14 cellular contexts compared by ENCODE assay signal in the genomic region with DNA sequence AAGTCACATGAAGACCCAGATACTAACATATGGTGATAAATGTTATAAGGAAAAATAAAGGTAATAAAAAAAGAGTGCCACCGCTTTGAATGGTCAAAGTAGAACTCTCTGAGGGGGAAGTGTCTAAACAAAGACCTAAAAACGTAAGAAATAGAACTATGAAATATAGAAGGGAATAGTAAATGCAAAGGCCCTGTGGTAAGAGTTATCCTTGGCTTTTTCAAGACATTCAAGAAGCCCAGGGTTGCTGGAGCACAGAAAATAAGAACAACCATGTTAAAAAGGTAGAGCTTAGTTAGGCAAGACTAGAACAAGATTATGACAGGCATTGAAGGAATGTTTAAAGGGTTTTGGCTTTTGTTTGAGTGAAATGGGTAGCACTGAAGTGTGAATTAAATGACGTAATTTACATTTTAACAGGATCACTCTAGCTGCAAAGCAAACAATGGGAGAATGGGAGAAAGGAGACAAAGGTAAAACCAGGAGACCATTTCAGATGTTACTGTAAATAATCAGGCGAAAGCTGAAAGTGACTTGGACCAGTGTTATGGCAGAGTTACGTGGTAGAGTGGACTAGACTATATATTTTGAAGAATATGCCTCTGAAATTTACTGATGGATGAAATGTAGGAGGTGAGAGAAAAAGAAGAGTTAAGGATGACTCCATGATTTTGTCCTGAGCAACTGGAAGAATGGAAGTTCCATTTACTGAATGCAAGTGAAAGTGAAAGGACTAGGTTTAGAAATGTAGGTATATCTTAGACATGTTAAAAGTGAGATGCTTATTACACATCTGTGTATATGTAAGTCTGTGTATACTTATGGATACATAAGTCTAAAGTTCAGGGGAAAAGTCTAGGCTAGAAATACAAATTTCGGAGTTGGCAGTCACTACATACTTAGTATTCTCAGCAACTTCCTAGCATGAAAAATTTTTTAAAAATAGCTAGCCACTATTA. TPM values are rescaled to one million over a fixed set of nuclear protein-coding genes. Genes with fewer than 3 reads are reported as not detected.
DNase-seq lines count a peak whose midpoint lies in the region; ATAC-seq lines count a peak whose summit lies in the region.
"Had no signal": no experiment of that assay in that cellular context is flagged by ENCODE, and none has a peak within 500 bp of the region (broad histone marks: within the 10 kb centered on the region; RNA-seq: fewer than 3 reads in every experiment).

No MANE protein-coding gene starts in this region.

- H3K27ac Mint-ChIP-seq in naive thymus-derived CD8-positive, alpha-beta T cell = peak overlapping the region in 7 of 10 donors; percentile 9 to 67 (median 24)
- H3K27ac Mint-ChIP-seq: activated CD4-positive, alpha-beta T cell treated with anti-CD3 and anti-CD28 coated beads for 36 hours; activated T-cell treated with anti-CD3 and anti-CD28 coated beads, Interleukin-2, amount 50 U/mL, for 24 hours had no signal

- H3K4me1 Mint-ChIP-seq in naive thymus-derived CD8-positive, alpha-beta T cell = peaks cover 16 to 49% (median 40%) of the 10 kb centered on the region in 4 donors

- peaks cover 12 to 34% (median 18%) of the 10 kb centered on the region in 3 donors for H3K36me3 Mint-ChIP-seq in naive thymus-derived CD8-positive, alpha-beta T cell

- DNase-seq in NCI-H748 (lab: John Stamatoyannopoulos, UW; ENCODE audit: unreplicated experiment) = peak; percentile 25
- DNase-seq in NCI-H748 treated with DMSO at 0.1 percent for 48 hours (lab: John Stamatoyannopoulos, UW) = no peak
- DNase-seq in NCI-H345 treated with DMSO at 0.1 percent for 48 hours (lab: John Stamatoyannopoulos, UW; ENCODE audit: unreplicated experiment) = peak; percentile 7
- DNase-seq in epithelial cell of prostate (ENCODE audit: low read depth, low spot score) = no peak
- no peak for DNase-seq in naive thymus-derived CD8-positive, alpha-beta T cell
- no peak for DNase-seq in dedifferentiated amniotic fluid mesenchymal stem cell (ENCODE audit: extremely low spot score)
- no peak for DNase-seq in stimulated activated naive CD4-positive, alpha-beta T cell (lab: John Stamatoyannopoulos, UW)
- DNase-seq: activated CD4-positive, alpha-beta T cell treated with anti-CD3 and anti-CD28 coated beads for 36 hours; activated T-cell treated with anti-CD3 and anti-CD28 coated beads, Interleukin-2, amount 50 U/mL, for 24 hours; dermis blood vessel endothelial cell; NCI-H446; T-helper 1 cell had no signal

- H3K4me3 Mint-ChIP-seq in naive thymus-derived CD8-positive, alpha-beta T cell = no peak overlapping the region
- H3K4me3 Mint-ChIP-seq: activated CD4-positive, alpha-beta T cell treated with anti-CD3 and anti-CD28 coated beads for 36 hours; activated T-cell treated with anti-CD3 and anti-CD28 coated beads, Interleukin-2, amount 50 U/mL, for 24 hours had no signal

- H3K27me3 Mint-ChIP-seq in naive thymus-derived CD8-positive, alpha-beta T cell = no peaks in the 10 kb centered on the region
- H3K27me3 Mint-ChIP-seq: activated CD4-positive, alpha-beta T cell treated with anti-CD3 and anti-CD28 coated beads for 36 hours; activated T-cell treated with anti-CD3 and anti-CD28 coated beads, Interleukin-2, amount 50 U/mL, for 24 hours had no signal

- peak overlapping the region; percentile 14 for H3K27ac ChIP-seq in epithelial cell of prostate
- H3K27ac ChIP-seq: thoracic aorta had no signal

- H3K9me3 Mint-ChIP-seq in naive thymus-derived CD8-positive, alpha-beta T cell = peaks cover 0 to 13% (median 1%) of the 10 kb centered on the region in 9 donors
- H3K9me3 Mint-ChIP-seq: activated T-cell treated with anti-CD3 and anti-CD28 coated beads, Interleukin-2, amount 50 U/mL, for 24 hours had no signal

- no peak for ATAC-seq in naive thymus-derived CD8-positive, alpha-beta T cell
- ATAC-seq in HG03342 (IDR thresholded peaks at IDR 0.05; ENCODE audit: unreplicated experiment) = no peak
- ATAC-seq: activated CD4-positive, alpha-beta T cell treated with anti-CD3 and anti-CD28 coated beads for 36 hours had no signal

- POLR2A ChIA-PET in naive thymus-derived CD8-positive, alpha-beta T cell (lab: Charles Lee) = no interaction called here

RNA-seq across cellular contexts. Expression of gene BTBD10, which starts 28.5 kb away (rescaled TPM):
- total RNA-seq in naive thymus-derived CD8-positive, alpha-beta T cell = 10 to 100 TPM; 19.3 to 20.2 TPM
- 1 to 10 TPM; 7.1 to 9.4 (median 9.4) TPM for polyA plus RNA-seq in naive thymus-derived CD8-positive, alpha-beta T cell

Comparison
In these comparisons a context has a peak if more than half of its experiments do, and no peak if none do; other contexts are left out.
1. DNase-seq: peak in NCI-H748 (single experiment) and NCI-H345 treated with DMSO at 0.1 percent for 48 hours (single experiment); none in NCI-H748 treated with DMSO at 0.1 percent for 48 hours (single experiment), epithelial cell of prostate (single experiment), naive thymus-derived CD8-positive, alpha-beta T cell (0 of 10), dedifferentiated amniotic fluid mesenchymal stem cell (single experiment) and stimulated activated naive CD4-positive, alpha-beta T cell (0 of 6).